18 cellular contexts compared by ENCODE assay signal in the genomic region with DNA sequence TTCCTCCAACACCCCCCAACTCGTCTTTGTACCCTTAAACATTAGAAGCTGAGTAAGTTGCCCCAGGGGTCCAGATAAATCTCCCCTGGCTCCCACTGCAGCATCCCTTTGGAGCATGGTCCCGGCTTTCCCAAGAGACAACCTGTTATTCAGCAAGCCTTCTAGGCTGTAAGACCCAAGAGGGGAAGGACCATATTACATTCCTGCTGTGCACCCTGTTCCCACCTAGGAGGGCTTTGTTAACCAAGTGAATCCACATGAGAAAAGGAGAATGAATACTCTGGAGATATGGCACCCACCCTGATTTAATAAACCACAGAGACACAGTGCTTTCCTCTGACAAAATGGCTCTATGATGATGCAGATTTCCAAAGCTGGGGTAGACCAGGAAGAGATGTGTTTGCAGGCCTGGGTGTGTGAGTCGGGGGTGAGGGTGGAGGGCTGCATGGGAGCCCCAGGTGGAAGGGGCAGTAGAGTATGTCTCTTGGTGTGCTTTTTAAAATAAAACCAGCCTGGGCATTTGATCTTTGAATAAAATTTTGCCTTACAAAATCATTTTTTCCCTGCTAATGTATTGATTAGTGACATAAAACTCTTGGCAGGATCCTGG.
"Had no signal": no experiment of that assay in that cellular context is flagged by ENCODE, and none has a peak within 500 bp of the region (broad histone marks: within the 10 kb centered on the region; RNA-seq: fewer than 3 reads in every experiment).

No MANE protein-coding gene starts in this region.

- H3K27me3 ChIP-seq: SJSA1 had no signal

- H3K4me1 ChIP-seq: SJSA1 had no signal

- H3K4me3 ChIP-seq: MG63, SJSA1, SK-N-MC had no signal

- DNase-seq: Karpas-422, KBM-7, MG63, NCI-H1092, NCI-H1436, NCI-H187, NCI-H2029, NCI-H2171 treated with DMSO at 0.1 percent for 48 hours, NCI-H345, NCI-H524 treated with DMSO at 0.1 percent for 48 hours, NCI-H69, NCI-H774, Right ventricle myocardium superior, RPMI8226, SIG-M5 had no signal

- H3K9me3 ChIP-seq: MG63 had no signal

- H3K27ac ChIP-seq: HL-60, SJSA1, SK-N-MC had no signal

- H3K36me3 ChIP-seq: MG63, SJSA1 had no signal
